8 cellular contexts compared by ENCODE assay signal in the genomic region with DNA sequence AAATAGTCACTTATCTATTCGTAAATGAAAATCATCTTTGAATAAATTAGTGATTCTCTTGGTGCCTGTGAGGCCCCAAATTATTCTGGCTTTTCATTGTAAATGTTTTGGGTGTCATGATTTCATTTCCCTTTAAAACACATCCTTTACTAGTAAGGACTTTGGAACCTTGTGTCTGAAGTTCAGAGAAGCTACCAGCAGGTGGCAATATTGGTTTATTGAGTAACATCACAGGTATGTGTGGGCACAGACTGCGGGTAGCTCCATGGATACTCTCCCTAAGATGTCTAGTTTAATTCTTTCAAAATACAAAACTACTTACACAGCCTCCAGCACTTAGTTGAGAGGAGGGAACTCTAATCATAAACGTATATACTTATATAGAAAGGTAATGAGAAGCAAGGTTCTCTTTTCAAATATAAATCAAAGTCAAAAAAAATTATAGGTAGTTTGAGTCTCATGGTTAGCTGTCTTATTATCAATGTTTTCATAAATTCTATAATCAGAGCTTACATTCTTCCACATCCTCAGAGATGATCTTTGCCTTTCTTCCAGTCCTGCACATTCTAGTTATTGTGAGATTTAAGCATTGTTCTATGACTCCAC.
DNase-seq lines count a peak whose midpoint lies in the region; ATAC-seq, FAIRE-seq and TF ChIP-seq lines count a peak whose summit lies in the region.

No MANE protein-coding gene starts in this region.

- ATAC-seq in Right ventricle myocardium inferior (no peak), GM21737 (IDR thresholded peaks at IDR 0.05; ENCODE audit: unreplicated experiment) (peak; percentile 90)
- ATAC-seq in stimulated activated effector memory CD8-positive, alpha-beta T cell treated with anti-CD3 and anti-CD28 coated beads, Interleukin-12 subunit alpha, Interleukin-12 subunit beta, amount 100 ng/mL, for 72 hours = peak; percentile 68

- H3K4me1 ChIP-seq in cardiac muscle cell (ENCODE audit: low read depth) (peaks cover 6% of the 10 kb centered on the region), NT2/D1 (ENCODE audit: insufficient read depth, insufficient read length) (no peaks in the 10 kb centered on the region)

- peak; percentile 65 for TF ChIP-seq CTCF in cardiac muscle cell (IDR thresholded peaks at IDR 0.05; ENCODE audit: low read depth, low read length)

- no peaks in the 10 kb centered on the region for H3K36me3 Mint-ChIP-seq in stimulated activated effector memory CD8-positive, alpha-beta T cell treated with anti-CD3 and anti-CD28 coated beads, Interleukin-12 subunit alpha, Interleukin-12 subunit beta, amount 100 ng/mL, for 72 hours

- H3K9me3 ChIP-seq in cardiac muscle cell (ENCODE audit: low read depth) = no peaks in the 10 kb centered on the region
- H3K9me3 ChIP-seq in NT2/D1 (ENCODE audit: insufficient read depth, low read length) = no peaks in the 10 kb centered on the region

- intact Hi-C loops in Right ventricle myocardium inferior (cut with DNase I) = no loop called here

- H3K36me3 ChIP-seq in cardiac muscle cell (no peaks in the 10 kb centered on the region), NT2/D1 (ENCODE audit: insufficient read depth, insufficient read length, low read length) (no peaks in the 10 kb centered on the region)

- H3K27me3 ChIP-seq in cardiac muscle cell = no peaks in the 10 kb centered on the region
- no peaks in the 10 kb centered on the region for H3K27me3 ChIP-seq in NT2/D1 (ENCODE audit: insufficient read depth, insufficient read length)

- no peak overlapping the region for H3K27ac ChIP-seq in cardiac muscle cell

- H3K9ac ChIP-seq in NT2/D1 (ENCODE audit: insufficient read length, low read depth) = no peak overlapping the region

- no peak overlapping the region for H3K27ac Mint-ChIP-seq in stimulated activated effector memory CD8-positive, alpha-beta T cell treated with anti-CD3 and anti-CD28 coated beads, Interleukin-12 subunit alpha, Interleukin-12 subunit beta, amount 100 ng/mL, for 72 hours

- H3K4me3 ChIP-seq in cardiac muscle cell (no peak overlapping the region), NT2/D1 (ENCODE audit: insufficient read length, low read depth) (no peak overlapping the region)

- FAIRE-seq in HTR-8/SVneo (lab: Jason Lieb, UNC) (no peak), islet of Langerhans (lab: Jason Lieb, UNC) (peak; percentile 47)

- H3K9me3 Mint-ChIP-seq in stimulated activated effector memory CD8-positive, alpha-beta T cell treated with anti-CD3 and anti-CD28 coated beads, Interleukin-12 subunit alpha, Interleukin-12 subunit beta, amount 100 ng/mL, for 72 hours = no peaks in the 10 kb centered on the region

- no peaks in the 10 kb centered on the region for H3K4me1 Mint-ChIP-seq in stimulated activated effector memory CD8-positive, alpha-beta T cell treated with anti-CD3 and anti-CD28 coated beads, Interleukin-12 subunit alpha, Interleukin-12 subunit beta, amount 100 ng/mL, for 72 hours

- DNase-seq in cardiac muscle cell (ENCODE audit: low read depth in 1 of 2, low spot score in 1 of 2) = peak; percentile 76 to 83
- no peak for DNase-seq in Right ventricle myocardium inferior (ENCODE audit: missing footprints)
- peak; percentile 9 for DNase-seq in HTR-8/SVneo (ENCODE audit: insufficient read length, low spot score)
- peak; percentile 81 for DNase-seq in NT2/D1 (ENCODE audit: low read depth, low spot score)
- DNase-seq in astrocyte of the hippocampus (ENCODE audit: low read depth, low spot score) = peak; percentile 85
- peak in 1 of 2 donors; percentile 50 for DNase-seq in stimulated activated effector memory CD8-positive, alpha-beta T cell treated with anti-CD3 and anti-CD28 coated beads, Interleukin-12 subunit alpha, Interleukin-12 subunit beta, amount 100 ng/mL, for 72 hours (ENCODE audit: low spot score in 2 of 2)

- H3K4me3 Mint-ChIP-seq in stimulated activated effector memory CD8-positive, alpha-beta T cell treated with anti-CD3 and anti-CD28 coated beads, Interleukin-12 subunit alpha, Interleukin-12 subunit beta, amount 100 ng/mL, for 72 hours = no peak overlapping the region
